In genomic region chr1:116916533-116917460, GRCh38 we compare ENCODE assay signal across 16 cellular contexts. TPM values are rescaled to one million over a fixed set of nuclear protein-coding genes. Genes with fewer than 3 reads are reported as not detected.
DNase-seq lines count a peak whose midpoint lies in the region; ATAC-seq, FAIRE-seq and TF ChIP-seq lines count a peak whose summit lies in the region.
"Had no signal": no experiment of that assay in that cellular context is flagged by ENCODE, and none has a peak within 500 bp of the region (broad histone marks: within the 10 kb centered on the region; RNA-seq: fewer than 3 reads in every experiment).

No MANE protein-coding gene starts in this region.

- ATAC-seq in heart left ventricle = peak in 3 of 4 donors; percentile 8 to 19 (median 8)
- ATAC-seq in GM21423 (IDR thresholded peaks at IDR 0.05; ENCODE audit: unreplicated experiment) = no peak
- ATAC-seq in activated CD4-positive, CD25-positive, alpha-beta regulatory T cell treated with anti-CD3 and anti-CD28 coated beads, Interleukin-2, amount 50 U/mL, for 24 hours = no peak

- peak; percentile 68 for DNase-seq in Ammon's horn (ENCODE audit: low spot score)
- DNase-seq in bronchial epithelial cell (ENCODE audit: low read depth) = peak; percentile 68
- no peak for DNase-seq in heart left ventricle
- peak; percentile 22 for DNase-seq in pons (ENCODE audit: low spot score)
- DNase-seq in NCI-H2029 (lab: John Stamatoyannopoulos, UW) = no peak
- no peak for DNase-seq in NCI-H1694 (lab: John Stamatoyannopoulos, UW)
- DNase-seq: activated CD8-positive, alpha-beta memory T cell treated with anti-CD3 and anti-CD28 coated beads for 24 hours; CD8-positive, alpha-beta memory T cell; GOT3; NCI-H1930; NCI-H774; nephron progenitor cell; stimulated activated CD4-positive, alpha-beta T cell treated with anti-CD3 and anti-CD28 coated beads, Interleukin-4, amount 100 ng/mL, for 4 hours had no signal

- H3K27ac ChIP-seq in heart left ventricle = peak overlapping the region in 11 of 12 donors; percentile 38 to 96 (median 83)
- H3K27ac ChIP-seq: ascending aorta had no signal

- H3K36me3 ChIP-seq in bronchial epithelial cell (ENCODE audit: control insufficient read depth, insufficient read depth, low read length) = no peaks in the 10 kb centered on the region
- H3K36me3 ChIP-seq in heart left ventricle = no peaks in the 10 kb centered on the region
- H3K36me3 ChIP-seq: ascending aorta had no signal

- TF ChIP-seq POLR2A in heart left ventricle (IDR thresholded peaks at IDR 0.05) = no peak

- intact Hi-C loops in heart left ventricle (cut with DNase I) = loop anchor here in 5 of 10 donors (5.0 to 10.0 kb wide), 4 partner anchors 36 to 352 kb away; no protein-coding TSS in a partner anchor

- H3K9me3 ChIP-seq in heart left ventricle = no peaks in the 10 kb centered on the region
- H3K9me3 ChIP-seq: ascending aorta had no signal

- FAIRE-seq in bronchial epithelial cell (lab: Jason Lieb, UNC) = no peak

- peaks cover 0 to 68% (median 39%) of the 10 kb centered on the region in 12 donors for H3K4me1 ChIP-seq in heart left ventricle

- TF ChIP-seq CTCF in bronchial epithelial cell (IDR thresholded peaks at IDR 0.05; ENCODE audit: insufficient read depth, low read length, severe bottlenecking) = no peak
- TF ChIP-seq CTCF in heart left ventricle (IDR thresholded peaks at IDR 0.05) = no peak

- 59 to 69% (median 61%) methylated on average over 14 of the region's 14 CpGs for WGBS in heart left ventricle, 4 donors

- H3K4me3 ChIP-seq in bronchial epithelial cell (ENCODE audit: low read depth, low read length) = no peak overlapping the region
- H3K4me3 ChIP-seq in heart left ventricle = peak overlapping the region in 1 of 12 donors; percentile 38
- H3K4me3 ChIP-seq: ascending aorta had no signal

- H3K27me3 ChIP-seq in bronchial epithelial cell (ENCODE audit: control insufficient read depth, insufficient read depth, low read length) = no peaks in the 10 kb centered on the region
- H3K27me3 ChIP-seq in heart left ventricle = no peaks in the 10 kb centered on the region
- H3K27me3 ChIP-seq: ascending aorta had no signal

RNA-seq across cellular contexts. Expression of gene PTGFRN, which starts 7.1 kb away (rescaled TPM):
- 89.2 and 117 TPM in 2 replicates for total RNA-seq in bronchial epithelial cell
- 100 to 1,000 TPM in 5 of 9 donors, 10 to 100 TPM in 4; 59.3 to 231 (median 137) TPM for total RNA-seq in heart left ventricle
- 10 to 100 TPM; 21.5 to 65.6 TPM for polyA plus RNA-seq in heart left ventricle

Comparison
In these comparisons a context has a peak if more than half of its experiments do, and no peak if none do; other contexts are left out.
1. DNase-seq: peak in Ammon's horn (single experiment), bronchial epithelial cell (single experiment) and pons (single experiment); none in heart left ventricle (0 of 5), NCI-H2029 (single experiment) and NCI-H1694 (single experiment).
2. ATAC-seq: peak in heart left ventricle (3 of 4); none in GM21423 (single experiment) and activated CD4-positive, CD25-positive, alpha-beta regulatory T cell treated with anti-CD3 and anti-CD28 coated beads, Interleukin-2, amount 50 U/mL, for 24 hours (0 of 2).